ENCODE assay signal across 9 cellular contexts in the genomic region with DNA sequence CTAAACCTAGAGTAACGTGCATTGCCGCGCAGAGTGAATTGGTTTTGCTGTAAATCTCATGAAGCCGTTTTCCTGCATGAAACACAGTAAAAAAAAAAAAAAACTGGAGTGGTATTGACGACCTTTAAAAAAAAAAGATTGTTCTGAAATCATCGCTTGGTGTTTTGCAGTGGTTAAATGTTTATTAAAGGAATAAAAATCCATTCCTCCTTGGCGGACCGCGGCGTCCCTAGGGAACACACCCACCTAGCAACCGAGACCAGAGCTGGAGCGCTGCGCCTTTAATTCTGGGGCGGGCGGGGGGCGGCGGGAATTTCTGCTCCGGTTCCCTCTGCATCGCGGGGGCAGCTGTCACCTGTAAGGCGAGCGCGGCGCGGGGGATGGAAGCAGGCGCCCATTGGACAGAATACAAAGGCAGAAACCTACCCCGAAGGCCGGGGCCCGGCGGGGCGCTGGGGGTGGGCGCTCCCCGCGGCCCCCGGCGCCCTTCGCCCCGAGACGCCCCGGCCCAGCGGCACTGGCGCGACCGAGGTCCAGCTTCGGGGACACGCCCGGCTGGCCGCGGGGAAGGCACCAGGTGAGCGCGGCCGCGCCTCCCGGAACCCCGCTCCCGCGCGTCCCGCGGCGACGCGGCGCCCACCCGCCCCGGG. TPM values are rescaled to one million over a fixed set of nuclear protein-coding genes. Genes with fewer than 3 reads are reported as not detected.
A peak's percentile ranks its signal among the peaks of the same experiment; 100 is the strongest.
DNase-seq lines count a peak whose midpoint lies in the region; ATAC-seq, FAIRE-seq and TF ChIP-seq lines count a peak whose summit lies in the region.
"Had no signal": no experiment of that assay in that cellular context is flagged by ENCODE, and none has a peak within 500 bp of the region (broad histone marks: within the 10 kb centered on the region; RNA-seq: fewer than 3 reads in every experiment).

A gene (plus strand): TSS at position 354 of the 650 bp plus-strand sequence. CDS start 320 bp downstream, outside the sequence.

- H3K27ac ChIP-seq in A549 (peak within 1 kb of the TSS; percentile 38 to 79; a peak in 5 of 6 replicates), VCaP (peak within 1 kb of the TSS; percentile 27; the same call in 1 of the 2 replicates), foreskin keratinocyte (no peak within 1 kb of the TSS), prostate gland (peak within 1 kb of the TSS; percentile 70 to 71)

- H3K27me3 ChIP-seq in foreskin keratinocyte (peaks cover 41% of the 10 kb centered on the region), prostate gland (replicated peaks; ENCODE audit: insufficient read depth) (no peaks in the 10 kb centered on the region)

- no peaks in the 10 kb centered on the region for H3K36me3 ChIP-seq in prostate gland

- POLR2A ChIA-PET in A549 (lab: Yijun Ruan, JAX): interaction anchor here (0.6 kb wide), 1 partner anchor 26 kb away, joined by 3 read pairs; no protein-coding TSS in a partner anchor
- POLR2A ChIA-PET in GM10248 (lab: Yijun Ruan, JAX): no interaction called here

- no peak for TF ChIP-seq POLR2A in A549 (IDR thresholded peaks at IDR 0.05; ENCODE audit: low read length)
- TF ChIP-seq POLR2A in prostate gland (IDR thresholded peaks at IDR 0.05): no peak

- no peak for TF ChIP-seq CTCF in A549 (IDR thresholded peaks at IDR 0.05)
- no peak for TF ChIP-seq CTCF in GM13977 (IDR thresholded peaks at IDR 0.05; ENCODE audit: extremely low read depth, insufficient read depth, missing control alignments)
- TF ChIP-seq CTCF in VCaP (conservative IDR thresholded peaks at IDR 0.05): no peak
- TF ChIP-seq CTCF in foreskin keratinocyte (conservative IDR thresholded peaks at IDR 0.05): no peak
- TF ChIP-seq CTCF in prostate gland (IDR thresholded peaks at IDR 0.05): no peak
- no peak for TF ChIP-seq CTCF in GM10248 (IDR thresholded peaks at IDR 0.05; ENCODE audit: control extremely low read depth, extremely low read depth, low read depth, missing control alignments)

- TF ChIP-seq RAD21 in A549 (conservative IDR thresholded peaks at IDR 0.05 in 1 of 2, IDR thresholded peaks at IDR 0.05 in 1 of 2): no peak

- TF ChIP-seq EP300 in A549 (IDR thresholded peaks at IDR 0.05): no peak

- no peak for FAIRE-seq in A549 (lab: Jason Lieb, UNC)

- intact Hi-C loops in prostate gland (cut with DNase I): no loop called here

- ATAC-seq in A549 (peak in 1 of 2 experiments; percentile 35; a peak in 4 of 6 replicates), foreskin keratinocyte (peak; percentile 12), GM18868 (IDR thresholded peaks at IDR 0.05; ENCODE audit: unreplicated experiment) (no peak), GM18873 (IDR thresholded peaks at IDR 0.05; ENCODE audit: low FRiP score, unreplicated experiment) (no peak)

- DNase-seq in A549 (ENCODE audit: low read depth in 1 of 2, low spot score in 1 of 2) (peak in 1 of 2 experiments; percentile 41), GM13977 (ENCODE audit: low spot score) (peak; percentile 50), foreskin keratinocyte (no peak), prostate gland (ENCODE audit: low spot score) (no peak), GM10248 (ENCODE audit: extremely low spot score) (no peak)

- H3K9me3 ChIP-seq in A549 (no peaks in the 10 kb centered on the region), prostate gland (no peaks in the 10 kb centered on the region)

- peak within 1 kb of the TSS; percentile 98 for H3K4me2 ChIP-seq in A549

- 11% methylated on average over 22 of the region's 66 CpGs for WGBS in A549 (ENCODE audit: missing lambda C conversion rate)
- 2% methylated on average over 40 of the region's 66 CpGs for WGBS in prostate gland

- H3K4me1 ChIP-seq in A549 (no peaks in the 10 kb centered on the region), foreskin keratinocyte (no peaks in the 10 kb centered on the region), prostate gland (replicated peaks) (no peaks in the 10 kb centered on the region)

- H3K4me3 ChIP-seq in A549 (peak within 1 kb of the TSS; percentile 70), prostate gland (peak within 1 kb of the TSS; percentile 37 to 55)

- in situ Hi-C loops in GM13977 (cut with MboI; ENCODE audit: low pct_unique_long_range_greater_than_20kb, low sequenced_read_pairs, unreplicated experiment): no loop called here

- CTCF ChIA-PET in A549 (lab: Yijun Ruan, JAX) (interaction anchor here (0.6 to 1.4 kb wide), 9 partner anchors 9 to 73 kb away, joined by 3 to 4 read pairs (median 3); a partner anchor contains a TSS), GM10248 (lab: Yijun Ruan, JAX) (interaction anchor here (0.8 to 3.8 kb wide), 8 partner anchors 12 to 287 kb away, joined by 3 to 22 read pairs (median 4); a partner anchor contains a TSS)

TF ChIP-seq in A549, 52 proteins besides CTCF, POLR2A, EP300 and RAD21:
- TF ChIP-seq SMC3 (IDR thresholded peaks at IDR 0.05) (no peak), KDM5A (IDR thresholded peaks at IDR 0.05) (no peak), FOSB (CRISPR knock-in tag; IDR thresholded peaks at IDR 0.05) (no peak), PHF8 (IDR thresholded peaks at IDR 0.05; ENCODE audit: borderline replicate concordance, low read depth) (no peak), CBX8 (IDR thresholded peaks at IDR 0.05) (no peak), ESRRA (IDR thresholded peaks at IDR 0.05; ENCODE audit: borderline replicate concordance, low read length) (no peak), CEBPB (IDR thresholded peaks at IDR 0.05) (no peak), FOXS1 (CRISPR knock-in tag; IDR thresholded peaks at IDR 0.05) (no peak), HEYL (CRISPR knock-in tag; IDR thresholded peaks at IDR 0.05) (no peak), NR3C1 (IDR thresholded peaks at IDR 0.05) (no peak), NFE2L2 (conservative IDR thresholded peaks at IDR 0.05; ENCODE audit: low read length) (no peak), JUNB (IDR thresholded peaks at IDR 0.05) (no peak)
- TF ChIP-seq, protein P1, sequence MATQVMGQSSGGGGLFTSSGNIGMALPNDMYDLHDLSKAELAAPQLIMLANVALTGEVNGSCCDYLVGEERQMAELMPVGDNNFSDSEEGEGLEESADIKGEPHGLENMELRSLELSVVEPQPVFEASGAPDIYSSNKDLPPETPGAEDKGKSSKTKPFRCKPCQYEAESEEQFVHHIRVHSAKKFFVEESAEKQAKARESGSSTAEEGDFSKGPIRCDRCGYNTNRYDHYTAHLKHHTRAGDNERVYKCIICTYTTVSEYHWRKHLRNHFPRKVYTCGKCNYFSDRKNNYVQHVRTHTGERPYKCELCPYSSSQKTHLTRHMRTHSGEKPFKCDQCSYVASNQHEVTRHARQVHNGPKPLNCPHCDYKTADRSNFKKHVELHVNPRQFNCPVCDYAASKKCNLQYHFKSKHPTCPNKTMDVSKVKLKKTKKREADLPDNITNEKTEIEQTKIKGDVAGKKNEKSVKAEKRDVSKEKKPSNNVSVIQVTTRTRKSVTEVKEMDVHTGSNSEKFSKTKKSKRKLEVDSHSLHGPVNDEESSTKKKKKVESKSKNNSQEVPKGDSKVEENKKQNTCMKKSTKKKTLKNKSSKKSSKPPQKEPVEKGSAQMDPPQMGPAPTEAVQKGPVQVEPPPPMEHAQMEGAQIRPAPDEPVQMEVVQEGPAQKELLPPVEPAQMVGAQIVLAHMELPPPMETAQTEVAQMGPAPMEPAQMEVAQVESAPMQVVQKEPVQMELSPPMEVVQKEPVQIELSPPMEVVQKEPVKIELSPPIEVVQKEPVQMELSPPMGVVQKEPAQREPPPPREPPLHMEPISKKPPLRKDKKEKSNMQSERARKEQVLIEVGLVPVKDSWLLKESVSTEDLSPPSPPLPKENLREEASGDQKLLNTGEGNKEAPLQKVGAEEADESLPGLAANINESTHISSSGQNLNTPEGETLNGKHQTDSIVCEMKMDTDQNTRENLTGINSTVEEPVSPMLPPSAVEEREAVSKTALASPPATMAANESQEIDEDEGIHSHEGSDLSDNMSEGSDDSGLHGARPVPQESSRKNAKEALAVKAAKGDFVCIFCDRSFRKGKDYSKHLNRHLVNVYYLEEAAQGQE (IDR thresholded peaks at IDR 0.05): no peak
- TF ChIP-seq, protein P2, sequence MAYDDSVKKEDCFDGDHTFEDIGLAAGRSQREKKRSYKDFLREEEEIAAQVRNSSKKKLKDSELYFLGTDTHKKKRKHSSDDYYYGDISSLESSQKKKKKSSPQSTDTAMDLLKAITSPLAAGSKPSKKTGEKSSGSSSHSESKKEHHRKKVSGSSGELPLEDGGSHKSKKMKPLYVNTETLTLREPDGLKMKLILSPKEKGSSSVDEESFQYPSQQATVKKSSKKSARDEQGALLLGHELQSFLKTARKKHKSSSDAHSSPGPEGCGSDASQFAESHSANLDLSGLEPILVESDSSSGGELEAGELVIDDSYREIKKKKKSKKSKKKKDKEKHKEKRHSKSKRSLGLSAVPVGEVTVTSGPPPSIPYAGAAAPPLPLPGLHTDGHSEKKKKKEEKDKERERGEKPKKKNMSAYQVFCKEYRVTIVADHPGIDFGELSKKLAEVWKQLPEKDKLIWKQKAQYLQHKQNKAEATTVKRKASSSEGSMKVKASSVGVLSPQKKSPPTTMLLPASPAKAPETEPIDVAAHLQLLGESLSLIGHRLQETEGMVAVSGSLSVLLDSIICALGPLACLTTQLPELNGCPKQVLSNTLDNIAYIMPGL (CRISPR knock-in tag; IDR thresholded peaks at IDR 0.05; ENCODE audit: borderline replicate concordance): no peak
- TF ChIP-seq, protein P3, sequence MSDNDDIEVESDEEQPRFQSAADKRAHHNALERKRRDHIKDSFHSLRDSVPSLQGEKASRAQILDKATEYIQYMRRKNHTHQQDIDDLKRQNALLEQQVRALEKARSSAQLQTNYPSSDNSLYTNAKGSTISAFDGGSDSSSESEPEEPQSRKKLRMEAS (IDR thresholded peaks at IDR 0.05): no peak

RNA-seq across cellular contexts. Expression of the gene that starts here (rescaled TPM):
- polyA plus RNA-seq in A549 (2011; rRNA removed) (0.07 and 0.10 TPM in 2 replicates), A549 (2017; fragmentation: RNase III; extraction: RNeasy Plus Mini Kit Qiagen cat#74134 plus additional on column Dnase treatment) (0.03 to 0.08 TPM (median 0.06 TPM) in 3 replicates), foreskin keratinocyte (0.03 TPM in 1 of 2 replicates, not detected in the other)
- 0.09 and 0.19 TPM in 2 replicates for polyA plus RNA-seq in A549 (2012; cell fraction: cytosol; rRNA removed)
- 0.05 and 0.18 TPM in 2 replicates for polyA plus RNA-seq in A549 (2012; cell fraction: nucleus; rRNA removed)
- 0.10 TPM in 1 of 2 replicates, not detected in the other for polyA minus RNA-seq in A549 (2011; rRNA and poly(A)+ RNA removed)
- total RNA-seq in foreskin keratinocyte (0.03 and 0.07 TPM in 2 replicates), prostate gland (10 to 100 TPM in 1 of 2 donors, 1 to 10 TPM in 1; 4.1 to 16.7 TPM)
- total RNA-seq: glomerular endothelial cell had no signal

Comparison
In these comparisons a context has a peak if more than half of its experiments do, and no peak if none do; other contexts are left out.
1. Peak in ATAC-seq in foreskin keratinocyte; RNA of the gene not detected or under 1 TPM.